Comparison of ENCODE assay signal across 15 cellular contexts in genomic region chr16:84826558-84826941, GRCh38. TPM values are rescaled to one million over a fixed set of nuclear protein-coding genes. Genes with fewer than 3 reads are reported as not detected.
A peak's percentile ranks its signal among the peaks of the same experiment; 100 is the strongest.
DNase-seq lines count a peak whose midpoint lies in the region; ATAC-seq, FAIRE-seq and TF ChIP-seq lines count a peak whose summit lies in the region.
"Had no signal": no experiment of that assay in that cellular context is flagged by ENCODE, and none has a peak within 500 bp of the region (broad histone marks: within the 10 kb centered on the region; RNA-seq: fewer than 3 reads in every experiment).

No MANE protein-coding gene starts in this region.

- no peaks in the 10 kb centered on the region for H3K4me1 Mint-ChIP-seq in activated T-helper 1 cell treated with anti-CD3 and anti-CD28 coated beads, Interleukin-12 subunit alpha, Interleukin-12 subunit beta, Interleukin-2, Interleukin-4 antibody, amounts not matched to agents 30 ng/mL and 10 ng/mL and 1 ng/mL, durations not matched to agents 14 hours and 24 hours and 36 hours (ENCODE audit: low read depth)
- H3K4me1 Mint-ChIP-seq: activated CD8-positive, alpha-beta memory T cell treated with anti-CD3 and anti-CD28 coated beads, Interleukin-2, amount 10 ng/mL, durations not matched to agents 7 days and 5 days; naive thymus-derived CD8-positive, alpha-beta T cell had no signal

- no peaks in the 10 kb centered on the region for H3K9me3 ChIP-seq in K562 (replicated peaks; ENCODE audit: control insufficient read depth, insufficient read depth, low read depth, low read length)
- H3K9me3 ChIP-seq in prostate gland, result no peaks in the 10 kb centered on the region

- no peak for TF ChIP-seq POLR2A in K562 (conservative IDR thresholded peaks at IDR 0.05)
- TF ChIP-seq POLR2A in prostate gland (IDR thresholded peaks at IDR 0.05), result no peak

- peaks cover 30% of the 10 kb centered on the region for H3K79me2 ChIP-seq in ACC112 (ENCODE audit: control insufficient read depth, insufficient read depth, low read length, unreplicated experiment)
- H3K79me2 ChIP-seq in K562 (ENCODE audit: control insufficient read depth, insufficient read depth, low read length), result no peaks in the 10 kb centered on the region

- intact Hi-C loops in K562 (cut with micrococcal nuclease), result no loop called here
- intact Hi-C loops in prostate gland (cut with DNase I), result loop anchor here (10.0 kb wide), 1 partner anchor 522 kb away; no protein-coding TSS in a partner anchor
- intact Hi-C loops in activated T-helper 1 cell treated with anti-CD3 and anti-CD28 coated beads, Interleukin-12 subunit alpha, Interleukin-12 subunit beta, Interleukin-2, Interleukin-4 antibody, amounts not matched to agents 30 ng/mL and 10 ng/mL and 1 ng/mL, durations not matched to agents 14 hours and 24 hours and 36 hours (cut with micrococcal nuclease), result no loop called here

- CTCF ChIA-PET in K562 (lab: Yijun Ruan, JAX; ENCODE audit: low intra/inter-chr PET ratio) (no interaction called here), HEK293T (lab: Yijun Ruan, JAX) (no interaction called here)

- POLR2A ChIA-PET in K562 (lab: Yijun Ruan, JAX), result interaction anchor here (1.1 kb wide), 1 partner anchor 88 kb away, joined by 3 read pairs; no protein-coding TSS in a partner anchor
- POLR2A ChIA-PET in HEK293T (lab: Yijun Ruan, JAX), result no interaction called here

- H3K4me3 ChIP-seq in ACC112 (ENCODE audit: low read depth, low read length) (no peak overlapping the region), K562 (no peak overlapping the region), prostate gland (no peak overlapping the region)

- H3K27ac ChIP-seq in ACC112 (ENCODE audit: low read depth, low read length) (peak overlapping the region; percentile 99), K562 (ENCODE audit: extremely low read depth, low read depth, low read length) (no peak overlapping the region), prostate gland (peak overlapping the region; percentile 85)

- peak; percentile 43 for ATAC-seq in K562
- ATAC-seq: activated CD8-positive, alpha-beta memory T cell treated with anti-CD3 and anti-CD28 coated beads, Interleukin-2, amount 10 ng/mL, durations not matched to agents 7 days and 5 days; naive thymus-derived CD8-positive, alpha-beta T cell had no signal

- peaks cover 11% of the 10 kb centered on the region for H3K27me3 Mint-ChIP-seq in activated T-helper 1 cell treated with anti-CD3 and anti-CD28 coated beads, Interleukin-12 subunit alpha, Interleukin-12 subunit beta, Interleukin-2, Interleukin-4 antibody, amounts not matched to agents 30 ng/mL and 10 ng/mL and 1 ng/mL, durations not matched to agents 14 hours and 24 hours and 36 hours (ENCODE audit: insufficient read depth)

- DNase-seq in K562 (ENCODE audit: extremely low read depth in 1 of 4, low spot score in 3 of 4), result no peak
- peak; percentile 64 for DNase-seq in hepatic stellate cell (ENCODE audit: low spot score)
- no peak for DNase-seq in prostate gland (ENCODE audit: low spot score)
- no peak for DNase-seq in HEK293T (ENCODE audit: extremely low spot score)
- no peak for DNase-seq in activated T-helper 1 cell treated with anti-CD3 and anti-CD28 coated beads, Interleukin-12 subunit alpha, Interleukin-12 subunit beta, Interleukin-2, Interleukin-4 antibody, amounts not matched to agents 30 ng/mL and 10 ng/mL and 1 ng/mL, durations not matched to agents 14 hours and 24 hours and 36 hours (ENCODE audit: low spot score)
- DNase-seq in SW480 (ENCODE audit: low spot score), result no peak
- no peak for DNase-seq in NCI-H1092 (lab: John Stamatoyannopoulos, UW)
- DNase-seq: ACHN; activated CD8-positive, alpha-beta memory T cell treated with anti-CD3 and anti-CD28 coated beads, Interleukin-2, amount 10 ng/mL, durations not matched to agents 7 days and 5 days; effector memory CD4-positive, alpha-beta T cell; naive thymus-derived CD8-positive, alpha-beta T cell had no signal

- no peaks in the 10 kb centered on the region for H3K9me3 Mint-ChIP-seq in activated T-helper 1 cell treated with anti-CD3 and anti-CD28 coated beads, Interleukin-12 subunit alpha, Interleukin-12 subunit beta, Interleukin-2, Interleukin-4 antibody, amounts not matched to agents 30 ng/mL and 10 ng/mL and 1 ng/mL, durations not matched to agents 14 hours and 24 hours and 36 hours
- H3K9me3 Mint-ChIP-seq: naive thymus-derived CD8-positive, alpha-beta T cell; stimulated activated naive CD8-positive, alpha-beta T cell treated with anti-CD3 and anti-CD28 coated beads, Interleukin-15, Interleukin-2, amounts not matched to agents 100 ng/mL and 50 ng/mL, for 24 hours had no signal

- H3K36me3 Mint-ChIP-seq in activated T-helper 1 cell treated with anti-CD3 and anti-CD28 coated beads, Interleukin-12 subunit alpha, Interleukin-12 subunit beta, Interleukin-2, Interleukin-4 antibody, amounts not matched to agents 30 ng/mL and 10 ng/mL and 1 ng/mL, durations not matched to agents 14 hours and 24 hours and 36 hours (ENCODE audit: low read depth), result no peaks in the 10 kb centered on the region
- H3K36me3 Mint-ChIP-seq: activated CD8-positive, alpha-beta memory T cell treated with anti-CD3 and anti-CD28 coated beads, Interleukin-2, amount 10 ng/mL, durations not matched to agents 7 days and 5 days; activated naive CD8-positive, alpha-beta T cell; naive thymus-derived CD8-positive, alpha-beta T cell had no signal

- in situ Hi-C loops in K562 (cut with MboI), result no loop called here

- H3K4me3 Mint-ChIP-seq in activated T-helper 1 cell treated with anti-CD3 and anti-CD28 coated beads, Interleukin-12 subunit alpha, Interleukin-12 subunit beta, Interleukin-2, Interleukin-4 antibody, amounts not matched to agents 30 ng/mL and 10 ng/mL and 1 ng/mL, durations not matched to agents 14 hours and 24 hours and 36 hours, result no peak overlapping the region
- H3K4me3 Mint-ChIP-seq: activated CD8-positive, alpha-beta memory T cell treated with anti-CD3 and anti-CD28 coated beads, Interleukin-2, amount 10 ng/mL, durations not matched to agents 7 days and 5 days; activated naive CD8-positive, alpha-beta T cell; naive thymus-derived CD8-positive, alpha-beta T cell; stimulated activated naive CD8-positive, alpha-beta T cell treated with anti-CD3 and anti-CD28 coated beads, Interleukin-15, Interleukin-2, amounts not matched to agents 100 ng/mL and 50 ng/mL, for 24 hours had no signal

- no TSS peak for BruUV-seq in K562 (replicated peaks; lab: Mats Ljungman, UMichigan)

- 0 out of 2 replicates have a peak, but pooled peaks cover 6% of the 10 kb centered on the region for H4K20me1 ChIP-seq in K562 (replicated peaks; ENCODE audit: control insufficient read depth, insufficient read depth, low read length)

- H3K4me1 ChIP-seq in ACC112 (ENCODE audit: control insufficient read depth, insufficient read depth, low read length, unreplicated experiment) (peaks cover 61% of the 10 kb centered on the region), K562 (replicated peaks in 1 of 2; ENCODE audit: control insufficient read depth in 2 of 2, insufficient read depth in 2 of 2, low read length in 2 of 2) (no peaks in the 10 kb centered on the region), prostate gland (replicated peaks) (peaks cover 5% of the 10 kb centered on the region)

- H3K27ac Mint-ChIP-seq in activated T-helper 1 cell treated with anti-CD3 and anti-CD28 coated beads, Interleukin-12 subunit alpha, Interleukin-12 subunit beta, Interleukin-2, Interleukin-4 antibody, amounts not matched to agents 30 ng/mL and 10 ng/mL and 1 ng/mL, durations not matched to agents 14 hours and 24 hours and 36 hours, result no peak overlapping the region
- H3K27ac Mint-ChIP-seq: activated CD8-positive, alpha-beta memory T cell treated with anti-CD3 and anti-CD28 coated beads, Interleukin-2, amount 10 ng/mL, durations not matched to agents 7 days and 5 days; activated naive CD8-positive, alpha-beta T cell; naive thymus-derived CD8-positive, alpha-beta T cell; stimulated activated naive CD8-positive, alpha-beta T cell treated with anti-CD3 and anti-CD28 coated beads, Interleukin-15, Interleukin-2, amounts not matched to agents 100 ng/mL and 50 ng/mL, for 24 hours had no signal

- FAIRE-seq in K562 (lab: Jason Lieb, UNC), result no peak
- FAIRE-seq: GM18507 had no signal

- no peak for TF ChIP-seq RAD21 in K562 (CRISPR knock-in tag; conservative IDR thresholded peaks at IDR 0.05 in 1 of 2, IDR thresholded peaks at IDR 0.05 in 1 of 2)

- WGBS in K562 (ENCODE audit: insufficient coverage, low coverage, missing lambda C conversion rate), result 11% methylated on average over 13 of the region's 13 CpGs
- WGBS in prostate gland, result 48% methylated on average over 13 of the region's 13 CpGs

- H3K36me3 ChIP-seq in ACC112 (ENCODE audit: insufficient read depth, low read length) (0 out of 2 replicates have a peak, but pooled peaks cover 3% of the 10 kb centered on the region), K562 (ENCODE audit: control insufficient read depth, insufficient read depth, low read length) (no peaks in the 10 kb centered on the region), prostate gland (no peaks in the 10 kb centered on the region)

- H3K4me2 ChIP-seq in K562 (ENCODE audit: insufficient read depth, low read length), result no peak overlapping the region

- TF ChIP-seq CTCF in K562 (IDR thresholded peaks at IDR 0.05 in 2 of 3, conservative IDR thresholded peaks at IDR 0.05 in 1 of 3; ENCODE audit: insufficient read depth in 2 of 3, low read depth in 1 of 3, low read length in 3 of 3) (no peak), prostate gland (IDR thresholded peaks at IDR 0.05) (no peak)

- H3K27me3 ChIP-seq in ACC112 (ENCODE audit: insufficient read depth, low read length) (no peaks in the 10 kb centered on the region), K562 (ENCODE audit: control insufficient read depth in 2 of 2, insufficient read depth in 2 of 2, low read length in 2 of 2) (peaks cover 53 to 70% of the 10 kb centered on the region in 2 experiments), prostate gland (replicated peaks; ENCODE audit: insufficient read depth) (no peaks in the 10 kb centered on the region)

- no peak overlapping the region for H3K9ac ChIP-seq in K562 (ENCODE audit: insufficient read depth in 1 of 2, low read depth in 2 of 2, low read length in 2 of 2)

- H3K9me1 ChIP-seq in K562 (ENCODE audit: control insufficient read depth, insufficient read depth, low read length), result no peaks in the 10 kb centered on the region

- H2AFZ ChIP-seq in ACC112 (ENCODE audit: low read length, unreplicated experiment) (no peak overlapping the region), K562 (ENCODE audit: low read depth, low read length) (no peak overlapping the region)

- no peak for TF ChIP-seq EP300 in K562 (IDR thresholded peaks at IDR 0.05; ENCODE audit: low read length)

RNA-seq across cellular contexts. Expression of gene CRISPLD2, which starts 6.8 kb away (rescaled TPM):
- total RNA-seq in K562 (2011; cell fraction: chromatin; rRNA removed; ENCODE audit: low replicate concordance), result 0.42 TPM in 1 of 2 replicates, not detected in the other
- total RNA-seq in K562 (2011; cell fraction: nucleolus; rRNA removed), result 0.13 and 0.17 TPM in 2 replicates
- 0.31 TPM in 1 of 2 replicates, not detected in the other for total RNA-seq in K562 (2011; cell fraction: nucleoplasm; rRNA removed)
- total RNA-seq in K562 (2014; rRNA removed) (0.12 TPM in 1 of 2 replicates, not detected in the other), K562 (2014; rRNA removed; fragmentation: Illumina TruSeq; extraction: Trizol) (0.04 and 0.10 TPM in 2 replicates), K562 (2015; rRNA removed; fragmentation: Illumina TruSeq; extraction: Trizol) (not detected in 2 replicates), K562 (2021) (0.22 and 0.24 TPM in 2 replicates), prostate gland (100 to 1,000 TPM; 186 to 226 TPM)
- polyA plus RNA-seq in K562 (2011; rRNA removed) (0.05 TPM in 1 of 2 replicates, not detected in the other), K562 (2014; fragmentation: Illumina TruSeq; extraction: Trizol) (0.03 and 0.06 TPM in 2 replicates), K562 (2014; fragmentation: Nextera tagmentation; extraction: Ambion mirVana) (under 1 TPM in 1 of 2 experiments, not detected in 1; 0.03 TPM), K562 (2014; rRNA removed) (0.08 TPM in 1 of 2 replicates, not detected in the other)
- polyA plus RNA-seq in K562 (2011; cell fraction: cytosol; rRNA removed), result 0.03 and 0.19 TPM in 2 replicates
- 0.34 TPM in 1 of 2 replicates, not detected in the other for polyA plus RNA-seq in K562 (2011; cell fraction: nucleus; rRNA removed)
- 0.07 and 0.16 TPM in 2 replicates for polyA plus RNA-seq in K562 (2012)
- polyA minus RNA-seq in K562 (2011; rRNA and poly(A)+ RNA removed), result 0.04 and 0.06 TPM in 2 replicates
- not detected in 2 replicates for polyA minus RNA-seq in K562 (2011; cell fraction: cytosol; rRNA and poly(A)+ RNA removed)
- polyA minus RNA-seq in K562 (2011; cell fraction: nucleus; rRNA and poly(A)+ RNA removed), result 0.27 TPM in 1 of 2 replicates, not detected in the other
- 0.20 TPM in 1 of 2 replicates, not detected in the other for total RNA-seq in activated T-helper 1 cell treated with anti-CD3 and anti-CD28 coated beads, Interleukin-12 subunit alpha, Interleukin-12 subunit beta, Interleukin-2, Interleukin-4 antibody, amounts not matched to agents 30 ng/mL and 10 ng/mL and 1 ng/mL, durations not matched to agents 14 hours and 24 hours and 36 hours
- total RNA-seq: activated CD8-positive, alpha-beta memory T cell treated with anti-CD3 and anti-CD28 coated beads, Interleukin-2, amount 10 ng/mL, durations not matched to agents 7 days and 5 days; naive thymus-derived CD8-positive, alpha-beta T cell had no signal

Comparison
In these comparisons a context has a peak if more than half of its experiments do, and no peak if none do; other contexts are left out.
1. RNA of gene CRISPLD2, which starts 6.8 kb away (total RNA-seq): 186 to 226 TPM in prostate gland; 0.04 to 0.42 TPM in K562 and 0.20 TPM in activated T-helper 1 cell treated with anti-CD3 and anti-CD28 coated beads, Interleukin-12 subunit alpha, Interleukin-12 subunit beta, Interleukin-2, Interleukin-4 antibody, amounts not matched to agents 30 ng/mL and 10 ng/mL and 1 ng/mL, durations not matched to agents 14 hours and 24 hours and 36 hours; every median in the first group is over 100 times any median in the second.